In the genomic region with DNA sequence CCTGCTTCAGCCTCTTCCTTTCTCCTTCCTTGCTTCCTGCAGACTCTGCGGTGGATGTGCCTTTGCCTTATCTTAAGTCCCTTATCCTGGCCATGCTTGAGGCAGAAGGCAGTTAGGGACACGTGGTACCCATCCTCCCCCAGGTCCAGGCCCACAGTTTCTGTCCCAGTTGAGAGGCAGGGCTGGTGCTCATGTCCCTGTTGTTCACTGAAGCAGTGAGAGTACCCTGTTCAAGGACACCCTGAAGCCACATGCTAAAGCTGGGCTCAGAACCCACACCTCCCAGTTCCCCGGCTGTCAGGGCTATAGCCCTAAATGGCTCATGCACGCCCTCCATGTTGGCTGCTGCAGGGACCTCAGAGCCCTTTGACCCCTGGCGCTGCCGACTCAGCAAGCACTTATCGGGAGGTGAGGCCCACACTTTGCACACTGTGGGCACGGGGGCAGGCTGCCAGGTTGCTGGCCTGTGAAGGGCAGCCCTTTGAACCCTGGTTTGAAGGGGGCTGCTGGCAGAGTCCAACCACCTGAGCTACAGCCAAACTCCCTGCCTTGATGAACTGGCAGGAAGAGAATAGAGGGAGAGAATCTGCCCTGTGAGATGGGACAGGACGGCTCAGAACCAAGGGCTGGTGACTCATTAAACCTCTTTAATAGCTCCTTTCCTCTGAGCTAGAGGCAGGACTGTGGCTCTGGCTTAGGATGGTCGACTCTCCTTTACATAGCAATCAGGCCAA, we compare ENCODE assay signal across 18 cellular contexts. TPM values are rescaled to one million over a fixed set of nuclear protein-coding genes. Genes with fewer than 3 reads are reported as not detected.
DNase-seq lines count a peak whose midpoint lies in the region; TF ChIP-seq lines count a peak whose summit lies in the region.
"Had no signal": no experiment of that assay in that cellular context is flagged by ENCODE, and none has a peak within 500 bp of the region (broad histone marks: within the 10 kb centered on the region; RNA-seq: fewer than 3 reads in every experiment).

No MANE protein-coding gene starts in this region.

- CTCF ChIA-PET in activated CD4-positive, alpha-beta memory T cell treated with anti-CD3 and anti-CD28 coated beads for 36 hours (lab: Charles Lee) = interaction anchor here (0.9 to 1.7 kb wide), 3 partner anchors 10 to 42 kb away, joined by 3 to 4 read pairs (median 3); a partner anchor contains a TSS
- CTCF ChIA-PET in activated CD4-positive, alpha-beta memory T cell treated with anti-CD3 and anti-CD28 coated beads, Interleukin-2, amount 10 ng/mL, durations not matched to agents 7 days and 5 days (lab: Charles Lee) = interaction anchor here (1.2 kb wide), 1 partner anchor 186 kb away, joined by 3 read pairs; no protein-coding TSS in a partner anchor

- H3K27me3 Mint-ChIP-seq in HFFc6 (ENCODE audit: insufficient read depth) = peaks cover 2% of the 10 kb centered on the region; the same call in 1 of the 2 replicates
- H3K27me3 Mint-ChIP-seq in activated CD4-positive, alpha-beta memory T cell treated with anti-CD3 and anti-CD28 coated beads for 36 hours = no peaks in the 10 kb centered on the region
- H3K27me3 Mint-ChIP-seq in activated CD4-positive, alpha-beta memory T cell treated with anti-CD3 and anti-CD28 coated beads, Interleukin-2, amount 10 ng/mL, durations not matched to agents 7 days and 5 days = no peaks in the 10 kb centered on the region

- no peaks in the 10 kb centered on the region for H3K36me3 ChIP-seq in colonic mucosa
- H3K36me3 ChIP-seq in parathyroid adenoma (ENCODE audit: control insufficient read depth, insufficient read depth, low read length) = no peaks in the 10 kb centered on the region
- H3K36me3 ChIP-seq: esophagus squamous epithelium had no signal

- H2AFZ ChIP-seq in parathyroid adenoma = peak overlapping the region; percentile 86

- H3K4me3 Mint-ChIP-seq in HFFc6 = no peak overlapping the region
- H3K4me3 Mint-ChIP-seq in activated CD4-positive, alpha-beta memory T cell treated with anti-CD3 and anti-CD28 coated beads for 36 hours = no peak overlapping the region
- H3K4me3 Mint-ChIP-seq in activated CD4-positive, alpha-beta memory T cell treated with anti-CD3 and anti-CD28 coated beads, Interleukin-2, amount 10 ng/mL, durations not matched to agents 7 days and 5 days = no peak overlapping the region

- H3K4me1 ChIP-seq in colonic mucosa (peaks cover 15% of the 10 kb centered on the region), parathyroid adenoma (peaks cover 27% of the 10 kb centered on the region)

- intact Hi-C loops in colonic mucosa (cut with DNase I) (no loop called here), dorsolateral prefrontal cortex (cut with DNase I) (no loop called here)
- intact Hi-C loops in activated CD4-positive, alpha-beta memory T cell treated with anti-CD3 and anti-CD28 coated beads for 36 hours (cut with micrococcal nuclease) = no loop called here

- POLR2A ChIA-PET in activated CD4-positive, alpha-beta memory T cell treated with anti-CD3 and anti-CD28 coated beads for 36 hours (lab: Charles Lee) = no interaction called here
- POLR2A ChIA-PET in activated CD4-positive, alpha-beta memory T cell treated with anti-CD3 and anti-CD28 coated beads, Interleukin-2, amount 10 ng/mL, durations not matched to agents 7 days and 5 days (lab: Charles Lee) = interaction anchor here (0.8 kb wide), 1 partner anchor 12 kb away, joined by 3 read pairs; no protein-coding TSS in a partner anchor

- H3K36me3 Mint-ChIP-seq in HFFc6 (ENCODE audit: low read depth) = no peaks in the 10 kb centered on the region
- no peaks in the 10 kb centered on the region for H3K36me3 Mint-ChIP-seq in activated CD4-positive, alpha-beta memory T cell treated with anti-CD3 and anti-CD28 coated beads for 36 hours
- H3K36me3 Mint-ChIP-seq in activated CD4-positive, alpha-beta memory T cell treated with anti-CD3 and anti-CD28 coated beads, Interleukin-2, amount 10 ng/mL, durations not matched to agents 7 days and 5 days (ENCODE audit: low read depth) = no peaks in the 10 kb centered on the region

- H3K9me3 Mint-ChIP-seq in HFFc6 = no peaks in the 10 kb centered on the region
- H3K9me3 Mint-ChIP-seq in activated CD4-positive, alpha-beta memory T cell treated with anti-CD3 and anti-CD28 coated beads for 36 hours = no peaks in the 10 kb centered on the region
- no peaks in the 10 kb centered on the region for H3K9me3 Mint-ChIP-seq in activated CD4-positive, alpha-beta memory T cell treated with anti-CD3 and anti-CD28 coated beads, Interleukin-2, amount 10 ng/mL, durations not matched to agents 7 days and 5 days

- H3K4me1 Mint-ChIP-seq in HFFc6 (ENCODE audit: low read depth) = peaks cover 21% of the 10 kb centered on the region
- H3K4me1 Mint-ChIP-seq in activated CD4-positive, alpha-beta memory T cell treated with anti-CD3 and anti-CD28 coated beads for 36 hours (ENCODE audit: low read depth) = peaks cover 9% of the 10 kb centered on the region
- peaks cover 14% of the 10 kb centered on the region for H3K4me1 Mint-ChIP-seq in activated CD4-positive, alpha-beta memory T cell treated with anti-CD3 and anti-CD28 coated beads, Interleukin-2, amount 10 ng/mL, durations not matched to agents 7 days and 5 days

- H3K4me2 ChIP-seq in parathyroid adenoma (ENCODE audit: low read length) = no peak overlapping the region

- H3K9me3 ChIP-seq in colonic mucosa = no peaks in the 10 kb centered on the region
- no peaks in the 10 kb centered on the region for H3K9me3 ChIP-seq in parathyroid adenoma (ENCODE audit: control insufficient read depth, low read length)
- H3K9me3 ChIP-seq: esophagus squamous epithelium, stomach had no signal

- TF ChIP-seq CTCF in HFFc6 (IDR thresholded peaks at IDR 0.05) (no peak), colonic mucosa (IDR thresholded peaks at IDR 0.05) (no peak), parathyroid adenoma (IDR thresholded peaks at IDR 0.05) (no peak), dorsolateral prefrontal cortex (IDR thresholded peaks at IDR 0.05 in 54 of 56, conservative IDR thresholded peaks at IDR 0.05 in 2 of 56; ENCODE audit: low read depth in 1 of 56, partially characterized antibody in 56 of 56) (no peak)

- H3K4me3 ChIP-seq in colonic mucosa = no peak overlapping the region
- no peak overlapping the region for H3K4me3 ChIP-seq in parathyroid adenoma (ENCODE audit: low read depth, low read length)
- H3K4me3 ChIP-seq in dorsolateral prefrontal cortex = no peak overlapping the region
- H3K4me3 ChIP-seq: esophagus squamous epithelium, stomach had no signal

- H3K9ac ChIP-seq in colonic mucosa (ENCODE audit: low read depth in 2 of 2, low read length in 2 of 2) (no peak overlapping the region), parathyroid adenoma (no peak overlapping the region)

- H3K27ac ChIP-seq in colonic mucosa = no peak overlapping the region
- peak overlapping the region; percentile 8 for H3K27ac ChIP-seq in parathyroid adenoma
- H3K27ac ChIP-seq in dorsolateral prefrontal cortex = no peak overlapping the region
- H3K27ac ChIP-seq: esophagus squamous epithelium, stomach had no signal

- no peaks in the 10 kb centered on the region for H3K79me2 ChIP-seq in parathyroid adenoma

- H3K27ac Mint-ChIP-seq in HFFc6 = no peak overlapping the region
- no peak overlapping the region for H3K27ac Mint-ChIP-seq in activated CD4-positive, alpha-beta memory T cell treated with anti-CD3 and anti-CD28 coated beads for 36 hours
- H3K27ac Mint-ChIP-seq in activated CD4-positive, alpha-beta memory T cell treated with anti-CD3 and anti-CD28 coated beads, Interleukin-2, amount 10 ng/mL, durations not matched to agents 7 days and 5 days = no peak overlapping the region

- H3K27me3 ChIP-seq in colonic mucosa = no peaks in the 10 kb centered on the region
- H3K27me3 ChIP-seq in parathyroid adenoma (ENCODE audit: control insufficient read depth, insufficient read depth, low read length) = no peaks in the 10 kb centered on the region
- H3K27me3 ChIP-seq in dorsolateral prefrontal cortex = no peaks in the 10 kb centered on the region
- H3K27me3 ChIP-seq: esophagus squamous epithelium, stomach had no signal

- peak; percentile 28 for DNase-seq in HFFc6
- peak; percentile 53 for DNase-seq in colonic mucosa
- no peak for DNase-seq in activated CD4-positive, alpha-beta memory T cell treated with anti-CD3 and anti-CD28 coated beads for 36 hours
- DNase-seq in activated CD4-positive, alpha-beta memory T cell treated with anti-CD3 and anti-CD28 coated beads, Interleukin-2, amount 10 ng/mL, durations not matched to agents 7 days and 5 days = no peak
- no peak for DNase-seq in dorsolateral prefrontal cortex
- DNase-seq: activated CD4-positive, alpha-beta T cell treated with anti-CD3 and anti-CD28 coated beads, Interleukin-2, amount 50 U/mL, for 1 hour; activated naive CD4-positive, alpha-beta T cell; activated T-cell treated with anti-CD3 and anti-CD28 coated beads for 4 hours; central memory CD4-positive, alpha-beta T cell; effector CD4-positive, alpha-beta T cell; EL; esophagus squamous epithelium; NCI-H1930; NK-92 treated with Interleukin-12 subunit alpha and Interleukin-12 subunit beta, amount 100 ng/mL, for 24 hours; occipital lobe; stimulated activated CD4-positive, alpha-beta T cell treated with anti-CD3 and anti-CD28 coated beads, Interleukin-1b, Interleukin-23, amount 100 ng/mL, for 48 hours; stomach had no signal

RNA-seq across cellular contexts. Expression of a gene that starts 6.3 kb away (rescaled TPM):
- 1 to 10 TPM; 1.0 to 1.7 (median 1.6) TPM for total RNA-seq in HFFc6 (2021; fragmentation: NEBNext Ultra II Directional; extraction: Animal tissue kit (Norgen Biotek cat#: 25700))
- total RNA-seq in colonic mucosa (10 to 100 TPM in 1 of 2 donors, 1 to 10 TPM in 1; 8.9 to 20.3 TPM), dorsolateral prefrontal cortex (10 to 100 TPM in 119 of 120 experiments, 1 to 10 TPM in 1; 8.0 to 24.7 (median 16.7) TPM)
- total RNA-seq in activated CD4-positive, alpha-beta memory T cell treated with anti-CD3 and anti-CD28 coated beads for 36 hours = 10 to 100 TPM; 12.7 to 13.3 TPM
- total RNA-seq in activated CD4-positive, alpha-beta memory T cell treated with anti-CD3 and anti-CD28 coated beads, Interleukin-2, amount 10 ng/mL, durations not matched to agents 7 days and 5 days = 1 to 10 TPM; 5.6 to 6.6 TPM

RNA-seq across cellular contexts. Expression of a gene that starts 14.4 kb away (rescaled TPM):
- total RNA-seq in HFFc6 (2021; fragmentation: NEBNext Ultra II Directional; extraction: Animal tissue kit (Norgen Biotek cat#: 25700)) = 100 to 1,000 TPM; 144 to 208 (median 183) TPM
- 10 to 100 TPM; 20.2 to 43.0 TPM for total RNA-seq in colonic mucosa
- under 1 TPM; 0.29 to 0.51 TPM for total RNA-seq in activated CD4-positive, alpha-beta memory T cell treated with anti-CD3 and anti-CD28 coated beads for 36 hours
- total RNA-seq in activated CD4-positive, alpha-beta memory T cell treated with anti-CD3 and anti-CD28 coated beads, Interleukin-2, amount 10 ng/mL, durations not matched to agents 7 days and 5 days = under 1 TPM; 0.70 to 0.78 TPM
- total RNA-seq in dorsolateral prefrontal cortex = 10 to 100 TPM in 23 of 120 experiments, 1 to 10 TPM in 97; 3.2 to 19.4 (median 7.4) TPM

RNA-seq across cellular contexts. Expression of a gene that starts 21.4 kb away (rescaled TPM):
- total RNA-seq in HFFc6 (2021; fragmentation: NEBNext Ultra II Directional; extraction: Animal tissue kit (Norgen Biotek cat#: 25700)) = 100 to 1,000 TPM; 500 to 565 (median 548) TPM
- 100 to 1,000 TPM; 272 to 331 TPM for total RNA-seq in colonic mucosa
- total RNA-seq in activated CD4-positive, alpha-beta memory T cell treated with anti-CD3 and anti-CD28 coated beads for 36 hours = 100 to 1,000 TPM; 307 to 310 TPM
- total RNA-seq in activated CD4-positive, alpha-beta memory T cell treated with anti-CD3 and anti-CD28 coated beads, Interleukin-2, amount 10 ng/mL, durations not matched to agents 7 days and 5 days = 100 to 1,000 TPM; 305 to 312 TPM
- total RNA-seq in dorsolateral prefrontal cortex = 100 to 1,000 TPM in 85 of 120 experiments, 10 to 100 TPM in 35; 62.3 to 158 (median 110) TPM

RNA-seq across cellular contexts. Expression of a gene that starts 26.1 kb away (rescaled TPM):
- under 1 TPM in 1 of 6 experiments, not detected in 5; 0.12 TPM for total RNA-seq in HFFc6 (2021; fragmentation: NEBNext Ultra II Directional; extraction: Animal tissue kit (Norgen Biotek cat#: 25700))
- total RNA-seq in colonic mucosa (1 to 10 TPM; 1.3 to 3.1 TPM), dorsolateral prefrontal cortex (10 to 100 TPM; 16.0 to 66.6 (median 43.0) TPM)
- 1 to 10 TPM; 2.7 to 2.9 TPM for total RNA-seq in activated CD4-positive, alpha-beta memory T cell treated with anti-CD3 and anti-CD28 coated beads for 36 hours
- total RNA-seq in activated CD4-positive, alpha-beta memory T cell treated with anti-CD3 and anti-CD28 coated beads, Interleukin-2, amount 10 ng/mL, durations not matched to agents 7 days and 5 days = 1 to 10 TPM in 1 of 2 experiments, under 1 TPM in 1; 0.75 to 1.2 TPM

RNA-seq across cellular contexts. Expression of a gene that starts 30.8 kb away (rescaled TPM):
- not detected for total RNA-seq in HFFc6 (2021; fragmentation: NEBNext Ultra II Directional; extraction: Animal tissue kit (Norgen Biotek cat#: 25700))
- total RNA-seq in colonic mucosa = not detected
- total RNA-seq in activated CD4-positive, alpha-beta memory T cell treated with anti-CD3 and anti-CD28 coated beads for 36 hours = under 1 TPM; 0.29 to 0.76 TPM
- under 1 TPM; 0.13 to 0.20 TPM for total RNA-seq in activated CD4-positive, alpha-beta memory T cell treated with anti-CD3 and anti-CD28 coated beads, Interleukin-2, amount 10 ng/mL, durations not matched to agents 7 days and 5 days
- 1 to 10 TPM in 118 of 120 experiments, under 1 TPM in 2; 0.83 to 8.1 (median 2.2) TPM for total RNA-seq in dorsolateral prefrontal cortex
- total RNA-seq: esophagus squamous epithelium, stomach had no signal

Comparison
In these comparisons a context has a peak if more than half of its experiments do, and no peak if none do; other contexts are left out.
1. DNase-seq: peak in HFFc6 (single experiment) and colonic mucosa (single experiment); none in activated CD4-positive, alpha-beta memory T cell treated with anti-CD3 and anti-CD28 coated beads for 36 hours (single experiment), activated CD4-positive, alpha-beta memory T cell treated with anti-CD3 and anti-CD28 coated beads, Interleukin-2, amount 10 ng/mL, durations not matched to agents 7 days and 5 days (single experiment) and dorsolateral prefrontal cortex (0 of 10).